In the genomic region with DNA sequence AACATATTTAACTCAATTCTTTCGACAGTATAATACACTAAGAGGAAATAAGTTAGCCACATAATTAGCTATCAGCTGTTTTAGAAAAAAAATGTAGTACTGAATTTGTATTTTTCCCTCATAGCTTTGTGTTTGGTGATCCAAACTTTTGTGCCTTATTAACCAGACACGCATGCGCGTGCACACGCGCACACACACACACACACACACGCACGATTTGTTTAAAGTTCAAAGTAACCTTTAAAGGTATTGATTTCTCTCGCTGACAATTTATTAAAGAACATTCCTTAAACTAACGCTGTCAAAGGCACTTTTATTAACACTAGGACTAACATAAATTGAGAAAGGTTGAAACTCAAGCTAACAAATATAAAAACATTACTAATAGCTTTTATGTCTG, we compare ENCODE assay signal across 7 cellular contexts.
"Had no signal": no experiment of that assay in that cellular context is flagged by ENCODE, and none has a peak within 500 bp of the region (broad histone marks: within the 10 kb centered on the region; RNA-seq: fewer than 3 reads in every experiment).

No MANE protein-coding gene starts in this region.

- H3K4me2 ChIP-seq: GM23338 had no signal

- FAIRE-seq: H1, H54, HTR-8/SVneo had no signal

- DNase-seq: H9, HCEC 1CT had no signal

- H3K36me3 Mint-ChIP-seq: IgD-negative memory B cell had no signal

- H3K27ac Mint-ChIP-seq: GM23338, H9, IgD-negative memory B cell had no signal

- H2AFZ ChIP-seq: GM23338 had no signal

- H3K4me1 Mint-ChIP-seq: GM23338, H9, IgD-negative memory B cell had no signal

- H3K4me3 Mint-ChIP-seq: GM23338, H9, IgD-negative memory B cell had no signal

- H3K27me3 Mint-ChIP-seq: IgD-negative memory B cell had no signal

- H3K9me3 Mint-ChIP-seq: GM23338, H9 had no signal

- H3K4me3 ChIP-seq: GM23338 had no signal

- ATAC-seq: GM23338 had no signal
